ENCODE assay signal across 1 cellular context in the genomic region with DNA sequence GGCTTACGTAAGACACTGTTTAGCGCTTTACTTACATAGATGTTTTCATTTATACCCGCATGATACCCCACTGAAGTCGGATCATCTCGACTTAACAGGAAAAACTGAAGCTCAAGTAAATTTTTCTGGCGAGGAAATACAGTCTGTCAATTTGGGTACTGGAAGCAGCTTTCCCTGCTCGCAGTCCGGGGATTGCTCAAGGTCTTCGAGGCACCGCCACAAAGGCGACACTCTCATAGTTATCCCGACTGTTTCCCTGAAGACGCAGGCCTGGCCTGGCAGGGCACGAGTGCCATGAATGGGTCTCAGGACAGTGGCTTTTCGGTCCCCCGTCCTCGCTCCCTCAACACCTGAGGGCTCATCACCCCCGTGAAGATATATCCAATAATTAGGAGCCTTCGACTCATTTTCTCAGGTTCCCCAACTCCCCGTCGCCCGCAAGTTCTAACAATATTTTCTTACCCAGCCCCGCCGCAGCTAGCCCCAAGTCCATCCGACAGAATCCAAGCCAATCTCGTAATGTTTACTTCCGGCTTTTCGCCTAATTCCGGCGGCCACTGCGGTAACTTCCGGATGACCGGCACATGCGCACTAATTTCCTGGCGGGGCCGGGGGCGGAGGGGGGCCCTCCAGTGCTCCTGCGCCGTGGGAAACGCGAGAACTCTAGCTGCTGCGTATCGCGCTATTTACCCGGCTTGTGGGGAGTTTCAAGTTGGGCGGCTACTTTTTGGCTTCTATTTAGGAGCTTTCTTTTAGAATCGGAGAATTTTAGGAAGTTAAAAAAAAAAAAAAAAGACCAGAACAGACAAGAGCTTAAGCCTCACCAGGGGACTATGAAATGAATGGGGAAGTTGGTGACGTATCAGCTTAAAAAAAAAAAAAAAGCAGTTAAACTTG.
TF ChIP-seq lines count a peak whose summit lies in the region.

Gene SLU7, minus strand, starts transcription at position 521 of the 897 bp plus-strand sequence. CDS start 3,787 bp downstream, outside the sequence.

TF ChIP-seq in K562, 482 proteins besides CTCF, POLR2A, EP300 and RAD21 (continued from another document and continues in another):
- TF ChIP-seq, protein P1, sequence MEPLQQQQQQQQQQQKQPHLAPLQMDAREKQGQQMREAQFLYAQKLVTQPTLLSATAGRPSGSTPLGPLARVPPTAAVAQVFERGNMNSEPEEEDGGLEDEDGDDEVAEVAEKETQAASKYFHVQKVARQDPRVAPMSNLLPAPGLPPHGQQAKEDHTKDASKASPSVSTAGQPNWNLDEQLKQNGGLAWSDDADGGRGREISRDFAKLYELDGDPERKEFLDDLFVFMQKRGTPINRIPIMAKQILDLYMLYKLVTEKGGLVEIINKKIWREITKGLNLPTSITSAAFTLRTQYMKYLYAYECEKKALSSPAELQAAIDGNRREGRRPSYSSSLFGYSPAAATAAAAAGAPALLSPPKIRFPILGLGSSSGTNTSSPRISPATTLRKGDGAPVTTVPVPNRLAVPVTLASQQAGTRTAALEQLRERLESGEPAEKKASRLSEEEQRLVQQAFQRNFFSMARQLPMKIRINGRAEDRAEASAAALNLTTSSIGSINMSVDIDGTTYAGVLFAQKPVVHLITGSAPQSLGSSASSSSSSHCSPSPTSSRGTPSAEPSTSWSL (CRISPR knock-in tag; IDR thresholded peaks at IDR 0.05; ENCODE audit: borderline replicate concordance), result no peak
- TF ChIP-seq ARID2 (IDR thresholded peaks at IDR 0.05) (no peak), THAP7 (CRISPR knock-in tag; IDR thresholded peaks at IDR 0.05) (no peak), KDM5B (IDR thresholded peaks at IDR 0.05; ENCODE audit: insufficient replicate concordance, low read depth, low read length) (no peak), ZNF75A (CRISPR knock-in tag; IDR thresholded peaks at IDR 0.05) (no peak), POLR2AphosphoS2 (IDR thresholded peaks at IDR 0.05; ENCODE audit: low read length) (no peak), CBX8 (IDR thresholded peaks at IDR 0.05; ENCODE audit: borderline replicate concordance, extremely low read depth, low read depth, low read length, poor library complexity, severe bottlenecking) (no peak), POU5F1 (IDR thresholded peaks at IDR 0.05; ENCODE audit: borderline replicate concordance, low read depth, low read length, partially characterized antibody) (peak; percentile 33), ETV6 (IDR thresholded peaks at IDR 0.05; ENCODE audit: borderline replicate concordance in 1 of 2, low read depth in 2 of 2, low read length in 1 of 2) (no peak), ETV6 (CRISPR knock-in tag; IDR thresholded peaks at IDR 0.05; ENCODE audit: borderline replicate concordance) (no peak), ILF3 (IDR thresholded peaks at IDR 0.05; ENCODE audit: borderline replicate concordance) (no peak), FOXJ3 (CRISPR knock-in tag; IDR thresholded peaks at IDR 0.05) (no peak), HCFC1 (IDR thresholded peaks at IDR 0.05; ENCODE audit: low read depth, low read length) (peak; percentile 47; the same call in 1 of the 2 replicates), RBM34 (IDR thresholded peaks at IDR 0.05; ENCODE audit: borderline replicate concordance, insufficient read depth, low read length) (no peak), KAT7 (CRISPR knock-in tag; IDR thresholded peaks at IDR 0.05; ENCODE audit: borderline replicate concordance) (no peak; the same call in 1 of the 2 replicates), ZNF644 (tag; IDR thresholded peaks at IDR 0.05; ENCODE audit: low read depth) (no peak), PCBP2 (IDR thresholded peaks at IDR 0.05; ENCODE audit: low read depth, low read length, poor library complexity, severe bottlenecking) (no peak), FOXM1 (IDR thresholded peaks at IDR 0.05; ENCODE audit: low read depth) (peak; percentile 22; the same call in 1 of the 2 replicates), FOXM1 (CRISPR knock-in tag; IDR thresholded peaks at IDR 0.05; ENCODE audit: low read depth) (no peak), IFI16 (CRISPR knock-in tag; IDR thresholded peaks at IDR 0.05) (no peak), HES1 (IDR thresholded peaks at IDR 0.05; ENCODE audit: low read depth) (no peak), TGIF2 (CRISPR knock-in tag; IDR thresholded peaks at IDR 0.05) (no peak), RBFOX2 (IDR thresholded peaks at IDR 0.05; ENCODE audit: low read depth, low read length) (peak; percentile 87), CREM (IDR thresholded peaks at IDR 0.05; ENCODE audit: low read depth) (peak; percentile 25; the same call in 1 of the 2 replicates), NR3C1 (CRISPR knock-in tag; IDR thresholded peaks at IDR 0.05) (no peak), ZNF232 (CRISPR knock-in tag; IDR thresholded peaks at IDR 0.05) (no peak), NEUROD1 (IDR thresholded peaks at IDR 0.05; ENCODE audit: borderline replicate concordance, low read depth, low read length, partially characterized antibody) (peak; percentile 17), RBM25 (IDR thresholded peaks at IDR 0.05; ENCODE audit: low read depth, low read length, severe bottlenecking) (peak; percentile 16)
- TF ChIP-seq, protein P2, sequence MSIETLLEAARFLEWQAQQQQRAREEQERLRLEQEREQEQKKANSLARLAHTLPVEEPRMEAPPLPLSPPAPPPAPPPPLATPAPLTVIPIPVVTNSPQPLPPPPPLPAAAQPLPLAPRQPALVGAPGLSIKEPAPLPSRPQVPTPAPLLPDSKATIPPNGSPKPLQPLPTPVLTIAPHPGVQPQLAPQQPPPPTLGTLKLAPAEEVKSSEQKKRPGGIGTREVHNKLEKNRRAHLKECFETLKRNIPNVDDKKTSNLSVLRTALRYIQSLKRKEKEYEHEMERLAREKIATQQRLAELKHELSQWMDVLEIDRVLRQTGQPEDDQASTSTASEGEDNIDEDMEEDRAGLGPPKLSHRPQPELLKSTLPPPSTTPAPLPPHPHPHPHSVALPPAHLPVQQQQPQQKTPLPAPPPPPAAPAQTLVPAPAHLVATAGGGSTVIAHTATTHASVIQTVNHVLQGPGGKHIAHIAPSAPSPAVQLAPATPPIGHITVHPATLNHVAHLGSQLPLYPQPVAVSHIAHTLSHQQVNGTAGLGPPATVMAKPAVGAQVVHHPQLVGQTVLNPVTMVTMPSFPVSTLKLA (conservative IDR thresholded peaks at IDR 0.05), result peak; percentile 59 to 81; a peak in 3 of 4 replicates
- TF ChIP-seq, protein P3, sequence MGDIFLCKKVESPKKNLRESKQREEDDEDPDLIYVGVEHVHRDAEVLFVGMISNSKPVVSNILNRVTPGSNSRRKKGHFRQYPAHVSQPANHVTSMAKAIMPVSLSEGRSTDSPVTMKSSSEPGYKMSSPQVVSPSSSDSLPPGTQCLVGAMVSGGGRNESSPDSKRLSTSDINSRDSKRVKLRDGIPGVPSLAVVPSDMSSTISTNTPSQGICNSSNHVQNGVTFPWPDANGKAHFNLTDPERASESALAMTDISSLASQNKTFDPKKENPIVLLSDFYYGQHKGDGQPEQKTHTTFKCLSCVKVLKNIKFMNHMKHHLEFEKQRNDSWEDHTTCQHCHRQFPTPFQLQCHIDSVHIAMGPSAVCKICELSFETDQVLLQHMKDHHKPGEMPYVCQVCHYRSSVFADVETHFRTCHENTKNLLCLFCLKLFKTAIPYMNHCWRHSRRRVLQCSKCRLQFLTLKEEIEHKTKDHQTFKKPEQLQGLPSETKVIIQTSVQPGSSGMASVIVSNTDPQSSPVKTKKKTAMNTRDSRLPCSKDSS (IDR thresholded peaks at IDR 0.05; ENCODE audit: low read depth, partially characterized antibody), result no peak
- TF ChIP-seq, protein P4, sequence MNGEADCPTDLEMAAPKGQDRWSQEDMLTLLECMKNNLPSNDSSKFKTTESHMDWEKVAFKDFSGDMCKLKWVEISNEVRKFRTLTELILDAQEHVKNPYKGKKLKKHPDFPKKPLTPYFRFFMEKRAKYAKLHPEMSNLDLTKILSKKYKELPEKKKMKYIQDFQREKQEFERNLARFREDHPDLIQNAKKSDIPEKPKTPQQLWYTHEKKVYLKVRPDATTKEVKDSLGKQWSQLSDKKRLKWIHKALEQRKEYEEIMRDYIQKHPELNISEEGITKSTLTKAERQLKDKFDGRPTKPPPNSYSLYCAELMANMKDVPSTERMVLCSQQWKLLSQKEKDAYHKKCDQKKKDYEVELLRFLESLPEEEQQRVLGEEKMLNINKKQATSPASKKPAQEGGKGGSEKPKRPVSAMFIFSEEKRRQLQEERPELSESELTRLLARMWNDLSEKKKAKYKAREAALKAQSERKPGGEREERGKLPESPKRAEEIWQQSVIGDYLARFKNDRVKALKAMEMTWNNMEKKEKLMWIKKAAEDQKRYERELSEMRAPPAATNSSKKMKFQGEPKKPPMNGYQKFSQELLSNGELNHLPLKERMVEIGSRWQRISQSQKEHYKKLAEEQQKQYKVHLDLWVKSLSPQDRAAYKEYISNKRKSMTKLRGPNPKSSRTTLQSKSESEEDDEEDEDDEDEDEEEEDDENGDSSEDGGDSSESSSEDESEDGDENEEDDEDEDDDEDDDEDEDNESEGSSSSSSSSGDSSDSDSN (IDR thresholded peaks at IDR 0.05; ENCODE audit: borderline replicate concordance in 1 of 2, low read depth in 2 of 2, low read length in 2 of 2), result peak in 1 of 2 experiments; percentile 23; a peak in 1 of 4 replicates
- TF ChIP-seq, protein P5, sequence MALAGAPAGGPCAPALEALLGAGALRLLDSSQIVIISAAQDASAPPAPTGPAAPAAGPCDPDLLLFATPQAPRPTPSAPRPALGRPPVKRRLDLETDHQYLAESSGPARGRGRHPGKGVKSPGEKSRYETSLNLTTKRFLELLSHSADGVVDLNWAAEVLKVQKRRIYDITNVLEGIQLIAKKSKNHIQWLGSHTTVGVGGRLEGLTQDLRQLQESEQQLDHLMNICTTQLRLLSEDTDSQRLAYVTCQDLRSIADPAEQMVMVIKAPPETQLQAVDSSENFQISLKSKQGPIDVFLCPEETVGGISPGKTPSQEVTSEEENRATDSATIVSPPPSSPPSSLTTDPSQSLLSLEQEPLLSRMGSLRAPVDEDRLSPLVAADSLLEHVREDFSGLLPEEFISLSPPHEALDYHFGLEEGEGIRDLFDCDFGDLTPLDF (CRISPR knock-in tag; IDR thresholded peaks at IDR 0.05), result no peak
- TF ChIP-seq, protein P6, sequence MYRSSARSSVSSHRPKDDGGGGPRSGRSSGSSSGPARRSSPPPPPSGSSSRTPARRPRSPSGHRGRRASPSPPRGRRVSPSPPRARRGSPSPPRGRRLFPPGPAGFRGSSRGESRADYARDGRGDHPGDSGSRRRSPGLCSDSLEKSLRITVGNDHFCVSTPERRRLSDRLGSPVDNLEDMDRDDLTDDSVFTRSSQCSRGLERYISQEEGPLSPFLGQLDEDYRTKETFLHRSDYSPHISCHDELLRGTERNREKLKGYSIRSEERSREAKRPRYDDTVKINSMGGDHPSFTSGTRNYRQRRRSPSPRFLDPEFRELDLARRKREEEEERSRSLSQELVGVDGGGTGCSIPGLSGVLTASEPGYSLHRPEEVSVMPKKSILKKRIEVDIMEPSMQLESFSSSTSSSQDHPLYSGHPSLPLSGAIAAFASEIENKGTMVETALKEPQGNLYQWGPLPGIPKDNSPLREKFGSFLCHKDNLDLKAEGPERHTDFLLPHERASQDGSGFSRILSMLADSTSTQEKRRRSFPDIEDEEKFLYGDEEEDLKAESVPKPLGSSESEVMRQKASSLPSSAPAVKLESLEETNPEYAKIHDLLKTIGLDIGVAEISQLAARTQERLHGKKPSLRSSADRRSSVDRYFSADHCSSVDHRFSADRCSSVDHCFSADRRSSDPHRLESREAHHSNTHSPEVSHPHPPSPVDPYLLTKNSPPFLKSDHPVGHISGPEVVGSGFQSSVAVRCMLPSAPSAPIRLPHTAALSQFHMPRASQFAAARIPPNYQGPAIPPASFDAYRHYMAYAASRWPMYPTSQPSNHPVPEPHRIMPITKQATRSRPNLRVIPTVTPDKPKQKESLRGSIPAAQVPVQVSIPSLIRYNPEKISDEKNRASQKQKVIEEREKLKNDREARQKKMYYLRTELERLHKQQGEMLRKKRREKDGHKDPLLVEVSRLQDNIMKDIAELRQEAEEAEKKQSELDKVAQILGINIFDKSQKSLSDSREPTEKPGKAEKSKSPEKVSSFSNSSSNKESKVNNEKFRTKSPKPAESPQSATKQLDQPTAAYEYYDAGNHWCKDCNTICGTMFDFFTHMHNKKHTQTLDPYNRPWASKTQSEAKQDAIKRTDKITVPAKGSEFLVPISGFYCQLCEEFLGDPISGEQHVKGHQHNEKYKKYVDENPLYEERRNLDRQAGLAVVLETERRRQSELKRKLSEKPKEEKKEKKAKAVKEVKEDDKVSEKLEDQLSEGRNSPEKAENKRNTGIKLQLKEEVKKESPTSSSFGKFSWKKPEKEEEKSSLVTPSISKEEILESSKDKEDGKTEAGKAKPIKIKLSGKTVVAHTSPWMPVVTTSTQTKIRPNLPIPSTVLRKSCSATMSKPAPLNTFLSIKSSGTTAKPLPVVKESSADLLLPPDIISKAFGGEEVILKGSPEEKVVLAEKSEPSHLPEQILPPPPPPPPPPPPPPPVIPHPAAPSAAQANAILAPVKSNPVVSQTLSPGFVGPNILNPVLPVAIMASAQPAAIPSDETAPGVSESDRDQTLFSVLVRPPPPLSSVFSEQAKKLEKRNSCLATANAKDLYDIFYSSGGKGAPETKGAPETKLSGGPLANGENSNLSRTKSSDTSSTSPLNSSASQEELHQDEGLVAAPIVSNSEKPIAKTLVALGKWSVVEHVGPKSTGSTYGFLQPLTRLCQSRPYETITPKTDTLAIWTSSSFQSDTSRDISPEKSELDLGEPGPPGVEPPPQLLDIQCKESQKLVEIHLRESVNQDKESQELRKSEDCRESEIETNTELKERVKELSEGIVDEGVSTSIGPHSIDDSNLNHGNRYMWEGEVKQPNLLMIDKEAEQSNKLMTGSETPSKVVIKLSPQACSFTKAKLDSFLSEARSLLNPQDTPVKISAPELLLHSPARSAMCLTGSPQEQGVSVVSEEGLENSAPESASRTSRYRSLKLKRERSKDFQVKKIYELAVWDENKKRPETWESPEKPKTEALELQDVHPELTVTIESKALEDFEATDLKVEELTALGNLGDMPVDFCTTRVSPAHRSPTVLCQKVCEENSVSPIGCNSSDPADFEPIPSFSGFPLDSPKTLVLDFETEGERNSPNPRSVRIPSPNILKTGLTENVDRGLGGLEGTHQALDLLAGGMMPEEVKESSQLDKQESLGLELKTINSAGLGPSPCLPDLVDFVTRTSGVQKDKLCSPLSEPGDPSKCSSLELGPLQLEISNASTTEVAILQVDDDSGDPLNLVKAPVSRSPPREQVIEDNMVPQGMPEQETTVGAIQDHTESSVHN (IDR thresholded peaks at IDR 0.05; ENCODE audit: borderline replicate concordance in 1 of 2, low read depth in 1 of 2), result no peak
- TF ChIP-seq, protein P7, sequence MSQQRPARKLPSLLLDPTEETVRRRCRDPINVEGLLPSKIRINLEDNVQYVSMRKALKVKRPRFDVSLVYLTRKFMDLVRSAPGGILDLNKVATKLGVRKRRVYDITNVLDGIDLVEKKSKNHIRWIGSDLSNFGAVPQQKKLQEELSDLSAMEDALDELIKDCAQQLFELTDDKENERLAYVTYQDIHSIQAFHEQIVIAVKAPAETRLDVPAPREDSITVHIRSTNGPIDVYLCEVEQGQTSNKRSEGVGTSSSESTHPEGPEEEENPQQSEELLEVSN (IDR thresholded peaks at IDR 0.05; ENCODE audit: borderline replicate concordance in 1 of 2, extremely low read depth in 1 of 2, insufficient read depth in 1 of 2, insufficient read length in 1 of 2, low read depth in 1 of 2, low read length in 1 of 2, poor library complexity in 1 of 2, severe bottlenecking in 1 of 2), result no peak
